8 cellular contexts compared by ENCODE assay signal in the genomic region with DNA sequence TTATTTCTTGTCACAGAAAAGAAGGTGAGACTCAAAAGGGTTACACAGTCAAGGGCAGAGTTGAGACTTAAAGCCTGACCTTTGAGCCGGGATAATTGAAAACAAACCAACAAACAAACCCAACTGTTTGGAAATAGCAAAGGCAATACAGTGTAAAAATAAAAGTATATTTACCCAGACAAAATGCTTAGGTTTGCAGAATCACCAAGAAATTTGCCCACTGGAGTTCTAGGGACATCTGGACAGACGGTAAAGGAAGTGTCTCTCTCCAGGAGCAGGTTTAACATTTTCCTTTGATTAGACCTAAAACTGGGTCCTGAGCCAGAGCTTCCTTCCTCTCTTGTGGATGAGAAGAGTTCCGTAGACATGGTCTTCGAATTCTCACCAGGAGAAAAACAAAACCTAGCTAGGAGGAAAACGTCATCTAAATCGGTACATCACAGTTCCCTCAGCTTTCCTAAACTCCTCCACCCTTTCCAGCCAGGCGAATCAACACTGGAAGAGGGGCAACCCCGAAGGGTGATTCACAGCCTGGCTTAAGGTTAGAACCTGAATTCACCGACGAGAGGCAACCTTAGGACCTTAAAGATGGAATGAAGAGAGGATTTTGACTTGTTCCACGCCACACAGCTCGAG. TPM values are rescaled to one million over a fixed set of nuclear protein-coding genes. Genes with fewer than 3 reads are reported as not detected.
A peak's percentile ranks its signal among the peaks of the same experiment; 100 is the strongest.
DNase-seq lines count a peak whose midpoint lies in the region; ATAC-seq and TF ChIP-seq lines count a peak whose summit lies in the region.

No MANE protein-coding gene starts in this region.

- 5% methylated on average over 12 of the region's 12 CpGs for WGBS in psoas muscle, 3 donors

- in situ Hi-C loops in Panc1 (cut with HindIII; ENCODE audit: low pct_unique_long_range_greater_than_20kb, low sequenced_read_pairs), result no loop called here

- H3K9me3 ChIP-seq in Panc1 (ENCODE audit: control insufficient read depth, insufficient read depth, low read depth, low read length) (no peaks in the 10 kb centered on the region), psoas muscle (no peaks in the 10 kb centered on the region)

- peak overlapping the region; percentile 82 for H3K4me3 ChIP-seq in GM08714 (ENCODE audit: low read length)
- peak overlapping the region; percentile 89 to 95 for H3K4me3 ChIP-seq in Panc1 (ENCODE audit: low read depth in 2 of 2, low read length in 2 of 2)
- H3K4me3 ChIP-seq in psoas muscle, result peak overlapping the region; percentile 68

- H3K36me3 ChIP-seq in Panc1 (ENCODE audit: control insufficient read depth, insufficient read depth, low read length) (no peaks in the 10 kb centered on the region; the same call in 1 of the 2 replicates), psoas muscle (ENCODE audit: insufficient read depth in 1 of 2, low read depth in 1 of 2) (no peaks in the 10 kb centered on the region)

- H3K27me3 ChIP-seq in Panc1 (ENCODE audit: control insufficient read depth, insufficient read depth, low read length), result no peaks in the 10 kb centered on the region
- H3K27me3 ChIP-seq in psoas muscle (ENCODE audit: insufficient read depth in 3 of 3, low read length in 2 of 3), result no peaks in the 10 kb centered on the region

- intact Hi-C loops in Panc1 (cut with micrococcal nuclease; ENCODE audit: unreplicated experiment), result no loop called here
- intact Hi-C loops in psoas muscle (cut with DNase I), result no loop called here

- H3K4me1 ChIP-seq in Panc1 (ENCODE audit: control insufficient read depth, insufficient read depth, low read length) (peaks cover 9% of the 10 kb centered on the region; the same call in 1 of the 2 replicates), psoas muscle (peaks cover 4% of the 10 kb centered on the region)

- DNase-seq in Panc1 (ENCODE audit: low read depth, low spot score) (no peak), psoas muscle (no peak), hypothalamus (lab: John Stamatoyannopoulos, UW) (no peak), GM20000 (ENCODE audit: low spot score) (no peak)

- TF ChIP-seq CTCF in Panc1 (IDR thresholded peaks at IDR 0.05), result no peak
- no peak for TF ChIP-seq CTCF in psoas muscle (IDR thresholded peaks at IDR 0.05)
- TF ChIP-seq CTCF in GM20000 (IDR thresholded peaks at IDR 0.05; ENCODE audit: extremely low read depth, missing control alignments), result no peak

- CTCF ChIA-PET in Panc1 (lab: Charles Lee), result interaction anchor here (1.0 to 1.3 kb wide), 2 partner anchors 21 to 109 kb away, joined by 4 to 6 read pairs; partner anchors contain the start of gene KDM3B

- ATAC-seq in Panc1, result no peak; the same call in 1 of the 2 replicates
- peak; percentile 1 for ATAC-seq in esophagus mucosa
- ATAC-seq in psoas muscle, result no peak
- ATAC-seq in HG02852 (IDR thresholded peaks at IDR 0.05; ENCODE audit: unreplicated experiment), result no peak
- ATAC-seq in GM18861 (IDR thresholded peaks at IDR 0.05; ENCODE audit: unreplicated experiment), result no peak

- TSS peak; percentile 82 for BruUV-seq in Panc1 (replicated peaks; lab: Mats Ljungman, UMichigan)

- peak overlapping the region; percentile 95 for H3K27ac ChIP-seq in Panc1 (ENCODE audit: low read length)
- no peak overlapping the region for H3K27ac ChIP-seq in psoas muscle

- POLR2A ChIA-PET in Panc1 (lab: Charles Lee), result interaction anchor here (0.5 to 0.9 kb wide), 2 partner anchors 152 to 154 kb away, joined by 4 read pairs; partner anchors contain the start of genes BRD8 and KIF20A

RNA-seq across cellular contexts. Expression of gene CDC25C, which starts 0.7 kb away (rescaled TPM):
- total RNA-seq in Panc1 (2021; ENCODE audit: unreplicated experiment) (14.1 TPM), esophagus mucosa (2.7 TPM), psoas muscle (not detected)
- polyA plus RNA-seq in Panc1 (2012; ENCODE audit: insufficient read length), result 3.4 TPM
- polyA plus RNA-seq in psoas muscle, result under 1 TPM in 1 of 3 donors, not detected in 2; 0.12 TPM

RNA-seq across cellular contexts. Expression of gene FAM53C, which starts 7.1 kb away (rescaled TPM):
- total RNA-seq in Panc1 (2021; ENCODE audit: unreplicated experiment) (50.4 TPM), esophagus mucosa (12.6 TPM), psoas muscle (10 to 100 TPM; 35.9 to 57.6 (median 36.9) TPM)
- polyA plus RNA-seq in Panc1 (2012; ENCODE audit: insufficient read length), result 56.4 TPM
- polyA plus RNA-seq in psoas muscle, result 10 to 100 TPM; 10.8 to 50.3 (median 23.5) TPM

RNA-seq across cellular contexts. Expression of gene KDM3B, which starts 21.6 kb away (rescaled TPM):
- total RNA-seq in Panc1 (2021; ENCODE audit: unreplicated experiment), result 65.0 TPM
- 34.2 TPM for polyA plus RNA-seq in Panc1 (2012; ENCODE audit: insufficient read length)
- total RNA-seq in esophagus mucosa, result 32.1 TPM
- total RNA-seq in psoas muscle, result 10 to 100 TPM; 49.0 to 58.3 (median 54.1) TPM
- polyA plus RNA-seq in psoas muscle, result 10 to 100 TPM; 11.7 to 52.7 (median 28.9) TPM

RNA-seq across cellular contexts. Expression of gene GFRA3, which starts 56.5 kb away (rescaled TPM):
- total RNA-seq in Panc1 (2021; ENCODE audit: unreplicated experiment) (1.5 TPM), esophagus mucosa (not detected), psoas muscle (under 1 TPM in 2 of 4 donors, not detected in 2; 0.15 to 0.17 TPM)
- 1.3 TPM for polyA plus RNA-seq in Panc1 (2012; ENCODE audit: insufficient read length)
- polyA plus RNA-seq in psoas muscle, result under 1 TPM; 0.04 to 0.10 (median 0.10) TPM
